8 cellular contexts compared by ENCODE assay signal in genomic region chr2:127407661-127408003, GRCh38. TPM values are rescaled to one million over a fixed set of nuclear protein-coding genes. Genes with fewer than 3 reads are reported as not detected.
A peak's percentile ranks its signal among the peaks of the same experiment; 100 is the strongest.
DNase-seq lines count a peak whose midpoint lies in the region; ATAC-seq and TF ChIP-seq lines count a peak whose summit lies in the region.

No MANE protein-coding gene starts in this region.

- H3K4me1 Mint-ChIP-seq in activated T-cell treated with anti-CD3 and anti-CD28 coated beads, Interleukin-2, amount 50 U/mL, for 72 hours (ENCODE audit: low read depth): peaks cover 25% of the 10 kb centered on the region

- H3K4me3 ChIP-seq in SJCRH30 (peak overlapping the region; percentile 16; the same call in 1 of the 2 replicates), heart left ventricle (peak overlapping the region in 9 of 12 donors; percentile 21 to 75 (median 61)), smooth muscle cell (no peak overlapping the region)

- WGBS in heart left ventricle, 4 donors: 0 to 5% (median 1%) methylated on average over 5 to 6 of the region's 6 CpGs
- WGBS in smooth muscle cell (ENCODE audit: low lambda C conversion rate): 0% methylated on average over 1 of the region's 6 CpGs

- H3K36me3 Mint-ChIP-seq in activated T-cell treated with anti-CD3 and anti-CD28 coated beads, Interleukin-2, amount 50 U/mL, for 72 hours (ENCODE audit: insufficient read depth in 2 of 2): peaks cover 0 to 2% of the 10 kb centered on the region in 2 donors

- peak overlapping the region; percentile 60 to 66 for H3K4me3 Mint-ChIP-seq in activated T-cell treated with anti-CD3 and anti-CD28 coated beads, Interleukin-2, amount 50 U/mL, for 72 hours

- H3K27me3 Mint-ChIP-seq in activated T-cell treated with anti-CD3 and anti-CD28 coated beads, Interleukin-2, amount 50 U/mL, for 72 hours (ENCODE audit: low read depth): peaks cover 15% of the 10 kb centered on the region

- H3K9me3 Mint-ChIP-seq in activated T-cell treated with anti-CD3 and anti-CD28 coated beads, Interleukin-2, amount 50 U/mL, for 72 hours: no peaks in the 10 kb centered on the region

- no peak overlapping the region for H3K4me2 ChIP-seq in smooth muscle cell

- H4K20me1 ChIP-seq in smooth muscle cell (ENCODE audit: low read depth): no peaks in the 10 kb centered on the region

- peak; percentile 41 to 45 for ATAC-seq in activated T-cell treated with anti-CD3 and anti-CD28 coated beads, Interleukin-2, amount 50 U/mL, for 72 hours (replicated peaks in 1 of 2)
- ATAC-seq in heart left ventricle: peak; percentile 8 to 52 (median 34)

- H3F3A ChIP-seq in smooth muscle cell (ENCODE audit: low read depth): peaks cover 25% of the 10 kb centered on the region

- H3K27ac Mint-ChIP-seq in activated T-cell treated with anti-CD3 and anti-CD28 coated beads, Interleukin-2, amount 50 U/mL, for 72 hours: no peak overlapping the region

- no peak for TF ChIP-seq CTCF in heart left ventricle (IDR thresholded peaks at IDR 0.05)
- no peak for TF ChIP-seq CTCF in smooth muscle cell (IDR thresholded peaks at IDR 0.05; ENCODE audit: borderline replicate concordance, insufficient read depth, poor library complexity, severe bottlenecking)

- peaks cover 31% of the 10 kb centered on the region for H3K4me1 ChIP-seq in SJCRH30
- peaks cover 0 to 66% (median 23%) of the 10 kb centered on the region in 12 donors for H3K4me1 ChIP-seq in heart left ventricle
- H3K4me1 ChIP-seq in smooth muscle cell (ENCODE audit: low read depth): peaks cover 5% of the 10 kb centered on the region

- H3K9me3 ChIP-seq in SJCRH30 (replicated peaks) (no peaks in the 10 kb centered on the region), heart left ventricle (no peaks in the 10 kb centered on the region), smooth muscle cell (replicated peaks; ENCODE audit: low read depth) (no peaks in the 10 kb centered on the region)

- H3K27ac ChIP-seq in SJCRH30 (peak overlapping the region; percentile 24; the same call in 1 of the 2 replicates), heart left ventricle (peak overlapping the region in 11 of 12 donors; percentile 26 to 94 (median 73)), smooth muscle cell (ENCODE audit: low read depth) (peak overlapping the region; percentile 90)

- no peaks in the 10 kb centered on the region for H3K36me3 ChIP-seq in SJCRH30
- no peaks in the 10 kb centered on the region for H3K36me3 ChIP-seq in heart left ventricle
- H3K36me3 ChIP-seq in smooth muscle cell (ENCODE audit: low read depth): no peaks in the 10 kb centered on the region

- no peak for TF ChIP-seq POLR2A in heart left ventricle (IDR thresholded peaks at IDR 0.05)

- DNase-seq in activated T-cell treated with anti-CD3 and anti-CD28 coated beads, Interleukin-2, amount 50 U/mL, for 72 hours: no peak
- DNase-seq in activated T-cell treated with anti-CD3 and anti-CD28 coated beads, Interleukin-2, amount 50 U/mL, for 1 hour: no peak
- DNase-seq in SJCRH30: no peak
- no peak for DNase-seq in heart left ventricle
- DNase-seq in smooth muscle cell (lab: John Stamatoyannopoulos, UW; ENCODE audit: unreplicated experiment): no peak
- DNase-seq in NCI-H524 (lab: John Stamatoyannopoulos, UW): no peak
- no peak for DNase-seq in DMS79 treated with DMSO at 0.1 percent for 48 hours (lab: John Stamatoyannopoulos, UW)
- no peak for DNase-seq in AG08396 (ENCODE audit: low spot score)

- intact Hi-C loops in heart left ventricle (cut with DNase I): loop anchor here in 1 of 10 donors (2.0 kb wide), 1 partner anchor 19 kb away; no protein-coding TSS in a partner anchor

- peak overlapping the region; percentile 58 for H3K9ac ChIP-seq in smooth muscle cell (ENCODE audit: low read depth)

- H3K79me2 ChIP-seq in smooth muscle cell (ENCODE audit: low read depth): no peaks in the 10 kb centered on the region

- no peak overlapping the region for H2AFZ ChIP-seq in smooth muscle cell (ENCODE audit: low read depth)

- H3K27me3 ChIP-seq in SJCRH30 (no peaks in the 10 kb centered on the region), heart left ventricle (no peaks in the 10 kb centered on the region), smooth muscle cell (ENCODE audit: low read depth) (no peaks in the 10 kb centered on the region)

RNA-seq across cellular contexts. Expression of gene PROC, which starts 10.6 kb away (rescaled TPM):
- under 1 TPM in 1 of 2 donors, not detected in 1; 0.42 TPM for total RNA-seq in activated T-cell treated with anti-CD3 and anti-CD28 coated beads, Interleukin-2, amount 50 U/mL, for 72 hours
- total RNA-seq in SJCRH30 (2014; rRNA removed; shearing (Covaris generic)): not detected in 2 replicates
- total RNA-seq in heart left ventricle (not detected), smooth muscle cell (1.1 TPM in 1 of 2 replicates, not detected in the other)
- polyA plus RNA-seq in heart left ventricle (not detected), smooth muscle cell (0.44 and 0.85 TPM in 2 replicates)

RNA-seq across cellular contexts. Expression of gene MAP3K2, which starts 19.9 kb away (rescaled TPM):
- total RNA-seq in activated T-cell treated with anti-CD3 and anti-CD28 coated beads, Interleukin-2, amount 50 U/mL, for 72 hours: 10 to 100 TPM; 48.9 to 49.1 TPM
- total RNA-seq in SJCRH30 (2014; rRNA removed; shearing (Covaris generic)): 24.4 and 28.8 TPM in 2 replicates
- total RNA-seq in heart left ventricle (10 to 100 TPM; 19.1 to 37.6 (median 26.1) TPM), smooth muscle cell (42.7 and 46.7 TPM in 2 replicates)
- polyA plus RNA-seq in heart left ventricle (1 to 10 TPM; 4.0 to 7.5 TPM), smooth muscle cell (33.6 and 39.2 TPM in 2 replicates)

Comparison
In these comparisons a context has a peak if more than half of its experiments do, and no peak if none do; other contexts are left out.
1. H3K27ac ChIP-seq: peak in every context shown above with its lines; median percentile 90 in smooth muscle cell; 73 in heart left ventricle; 24 in SJCRH30.